8 cellular contexts compared by ENCODE assay signal in genomic region chr12:109393437-109394345, GRCh38. TPM values are rescaled to one million over a fixed set of nuclear protein-coding genes. Genes with fewer than 3 reads are reported as not detected.
DNase-seq lines count a peak whose midpoint lies in the region; ATAC-seq and TF ChIP-seq lines count a peak whose summit lies in the region.

No MANE protein-coding gene starts in this region.

- H3K36me3 Mint-ChIP-seq in activated naive CD8-positive, alpha-beta T cell treated with anti-CD3 and anti-CD28 coated beads for 36 hours, result no peaks in the 10 kb centered on the region

- no peaks in the 10 kb centered on the region for H3K79me2 ChIP-seq in DND-41 (ENCODE audit: insufficient read depth, low read length)

- DNase-seq in DND-41 (peak; percentile 42), OCI-M1 (lab: John Stamatoyannopoulos, UW) (peak; percentile 73), left cardiac atrium (no peak), retinal pigment epithelial cell (ENCODE audit: low read depth) (no peak)
- DNase-seq in Jurkat, Clone E6-1 (ENCODE audit: low read depth, low spot score), result peak; percentile 46
- DNase-seq in activated naive CD8-positive, alpha-beta T cell treated with anti-CD3 and anti-CD28 coated beads for 36 hours, result peak; percentile 13

- no peak overlapping the region for H3K27ac ChIP-seq in DND-41 (ENCODE audit: low read length)

- no peak overlapping the region for H3K27ac Mint-ChIP-seq in activated naive CD8-positive, alpha-beta T cell treated with anti-CD3 and anti-CD28 coated beads for 36 hours

- no peaks in the 10 kb centered on the region for H3K36me3 ChIP-seq in DND-41 (ENCODE audit: insufficient read depth, low read length)

- H3K4me1 ChIP-seq in DND-41 (ENCODE audit: insufficient read depth, low read length), result no peaks in the 10 kb centered on the region

- no peaks in the 10 kb centered on the region for H4K20me1 ChIP-seq in DND-41 (ENCODE audit: insufficient read depth, low read length)

- H3K9me3 Mint-ChIP-seq in activated naive CD8-positive, alpha-beta T cell treated with anti-CD3 and anti-CD28 coated beads for 36 hours, result no peaks in the 10 kb centered on the region

- H3K9ac ChIP-seq in DND-41 (ENCODE audit: low read depth, low read length), result no peak overlapping the region

- no peak overlapping the region for H3K4me2 ChIP-seq in DND-41 (ENCODE audit: insufficient read depth, low read length)

- intact Hi-C loops in left cardiac atrium (cut with DNase I), result no loop called here

- H3K9me3 ChIP-seq in DND-41 (ENCODE audit: insufficient read depth, low read length, severe bottlenecking), result no peaks in the 10 kb centered on the region

- H3K4me3 ChIP-seq in DND-41 (ENCODE audit: low read depth in 1 of 2, low read length in 2 of 2), result no peak overlapping the region
- H3K4me3 ChIP-seq in Jurkat, Clone E6-1 (ENCODE audit: low read length), result no peak overlapping the region
- H3K4me3 ChIP-seq in retinal pigment epithelial cell (ENCODE audit: low read length), result no peak overlapping the region

- ATAC-seq in DND-41 (ENCODE audit: insufficient read depth, low read depth), result peak; percentile 72
- peak; percentile 50 to 74 for ATAC-seq in left cardiac atrium
- ATAC-seq in HG02642 (IDR thresholded peaks at IDR 0.05; ENCODE audit: poor library complexity, unreplicated experiment), result no peak
- no peak for ATAC-seq in GM21576 (IDR thresholded peaks at IDR 0.05; ENCODE audit: unreplicated experiment)

- H3K27me3 Mint-ChIP-seq in activated naive CD8-positive, alpha-beta T cell treated with anti-CD3 and anti-CD28 coated beads for 36 hours, result peaks cover 47% of the 10 kb centered on the region

- H3K4me3 Mint-ChIP-seq in activated naive CD8-positive, alpha-beta T cell treated with anti-CD3 and anti-CD28 coated beads for 36 hours, result no peak overlapping the region

- peaks cover 3% of the 10 kb centered on the region for H3K27me3 ChIP-seq in DND-41 (ENCODE audit: insufficient read depth, low read length, poor library complexity)

- no peak overlapping the region for H2AFZ ChIP-seq in DND-41 (ENCODE audit: low read depth, low read length)

- H3K4me1 Mint-ChIP-seq in activated naive CD8-positive, alpha-beta T cell treated with anti-CD3 and anti-CD28 coated beads for 36 hours, result no peaks in the 10 kb centered on the region

- TF ChIP-seq CTCF in DND-41 (IDR thresholded peaks at IDR 0.05; ENCODE audit: borderline replicate concordance, extremely low read depth, low read length, poor library complexity, severe bottlenecking) (peak; percentile 92), retinal pigment epithelial cell (conservative IDR thresholded peaks at IDR 0.05; ENCODE audit: low read depth, low read length) (peak; percentile 99)

RNA-seq across cellular contexts. Expression of gene MYO1H, which starts 46.0 kb away (rescaled TPM):
- polyA plus RNA-seq in Jurkat, Clone E6-1 (2012; ENCODE audit: insufficient read depth, insufficient read length), result not detected
- total RNA-seq in activated naive CD8-positive, alpha-beta T cell treated with anti-CD3 and anti-CD28 coated beads for 36 hours, result not detected
- total RNA-seq in left cardiac atrium, result 1 to 10 TPM in 1 of 2 donors, under 1 TPM in 1; 0.91 to 2.0 TPM

Comparison
In these comparisons a context has a peak if more than half of its experiments do, and no peak if none do; other contexts are left out.
1. ATAC-seq: peak in DND-41 (single experiment) and left cardiac atrium (2 of 2); none in HG02642 (single experiment) and GM21576 (single experiment).
2. DNase-seq: peak in DND-41 (single experiment), Jurkat, Clone E6-1 (single experiment), OCI-M1 (single experiment) and activated naive CD8-positive, alpha-beta T cell treated with anti-CD3 and anti-CD28 coated beads for 36 hours (single experiment); none in left cardiac atrium (single experiment) and retinal pigment epithelial cell (single experiment).